In genomic region chr14:100081997-100082625, GRCh38 we compare ENCODE assay signal across 20 cellular contexts. TPM values are rescaled to one million over a fixed set of nuclear protein-coding genes. Genes with fewer than 3 reads are reported as not detected.
DNase-seq lines count a peak whose midpoint lies in the region; ATAC-seq, FAIRE-seq and TF ChIP-seq lines count a peak whose summit lies in the region.
"Had no signal": no experiment of that assay in that cellular context is flagged by ENCODE, and none has a peak within 500 bp of the region (broad histone marks: within the 10 kb centered on the region; RNA-seq: fewer than 3 reads in every experiment).

No MANE protein-coding gene starts in this region.

- POLR2A ChIA-PET in activated B cell treated with CpG ODN at 0.5 μM for 24 hours (lab: Charles Lee) (interaction anchor here (0.6 to 5.0 kb wide), 5 partner anchors 10 to 294 kb away, joined by 3 to 56 read pairs (median 4); partner anchors contain the start of gene EVL), GM12878 (lab: Charles Lee) (interaction anchor here (1.2 to 3.0 kb wide), 3 partner anchors 11 to 17 kb away, joined by 5 to 17 read pairs (median 7); partner anchors contain the start of gene EVL)

- RAD21 ChIA-PET in GM12878 (lab: Charles Lee; ENCODE audit: unreplicated experiment) = interaction anchor here (0.9 to 2.1 kb wide), 5 partner anchors 13 to 26 kb away, joined by 3 to 10 read pairs (median 3); partner anchors contain the start of gene EVL

- peaks cover 64% of the 10 kb centered on the region for H3K4me1 Mint-ChIP-seq in activated B cell treated with CpG ODN at 0.5 μM for 24 hours
- H3K4me1 Mint-ChIP-seq in stimulated activated memory B cell treated with anti-CD40 and anti-IgM and Interleukin-4, amounts not matched to agents 10 μg/mL and 1 μg/mL and 100 μg/mL, for 72 hours = peaks cover 58% of the 10 kb centered on the region

- no peak overlapping the region for H3K4me2 ChIP-seq in GM12878 (ENCODE audit: control insufficient read depth, insufficient read depth)
- H3K4me2 ChIP-seq: GM23338 had no signal

- no peak overlapping the region; the same call in 1 of the 2 replicates for H3K27ac ChIP-seq in GM12878 (ENCODE audit: control insufficient read depth, insufficient read depth)
- H3K27ac ChIP-seq: SK-N-MC, tibial nerve had no signal

- intact Hi-C loops in activated B cell treated with CpG ODN at 0.5 μM for 24 hours (cut with micrococcal nuclease) (loop anchor here (1.0 kb wide), 1 partner anchor 8 kb away; no protein-coding TSS in a partner anchor), GM12878 (cut with micrococcal nuclease; ENCODE audit: unreplicated experiment) (no loop called here)

- no peaks in the 10 kb centered on the region for H3K9me3 Mint-ChIP-seq in activated B cell treated with CpG ODN at 0.5 μM for 24 hours
- H3K9me3 Mint-ChIP-seq in stimulated activated memory B cell treated with anti-CD40 and anti-IgM and Interleukin-4, amounts not matched to agents 10 μg/mL and 1 μg/mL and 100 μg/mL, for 72 hours = no peaks in the 10 kb centered on the region
- H3K9me3 Mint-ChIP-seq: CD14-positive monocyte, GM23338 had no signal

- ATAC-seq in activated B cell treated with CpG ODN at 0.5 μM for 24 hours (ENCODE audit: low read depth) = no peak
- ATAC-seq in GM12878 = no peak
- ATAC-seq in stimulated activated memory B cell treated with anti-CD40 and anti-IgM and Interleukin-4, amounts not matched to agents 10 μg/mL and 1 μg/mL and 100 μg/mL, for 72 hours = no peak
- no peak for ATAC-seq in GM21723 (IDR thresholded peaks at IDR 0.05; ENCODE audit: unreplicated experiment)
- ATAC-seq: GM23338, right cardiac atrium had no signal

- peak; percentile 1; the same call in 1 of the 2 replicates for TF ChIP-seq POLR2A in GM12878 (IDR thresholded peaks at IDR 0.05; ENCODE audit: low read depth, low read length)

- CTCF ChIA-PET in activated B cell treated with CpG ODN at 0.5 μM for 24 hours (lab: Charles Lee) = interaction anchor here (0.7 to 1.8 kb wide), 7 partner anchors 9 to 26 kb away, joined by 3 to 5 read pairs (median 3); partner anchors contain the start of gene EVL
- CTCF ChIA-PET in GM12878 (lab: Yijun Ruan, JAX) = interaction anchor here (0.7 to 5.1 kb wide), 10 partner anchors 10 to 201 kb away, joined by 3 to 37 read pairs (median 4); partner anchors contain the start of gene EVL

- no TSS peak for BruUV-seq in GM12878 (replicated peaks; lab: Mats Ljungman, UMichigan)

- peak overlapping the region; percentile 87 for H3K27ac Mint-ChIP-seq in activated B cell treated with CpG ODN at 0.5 μM for 24 hours
- peak overlapping the region; percentile 88 for H3K27ac Mint-ChIP-seq in stimulated activated memory B cell treated with anti-CD40 and anti-IgM and Interleukin-4, amounts not matched to agents 10 μg/mL and 1 μg/mL and 100 μg/mL, for 72 hours
- H3K27ac Mint-ChIP-seq: GM23338 had no signal

- SMC1A ChIA-PET in GM12878 (lab: Charles Lee; ENCODE audit: uncharacterized antibody, unreplicated experiment) = interaction anchor here (0.6 to 4.3 kb wide), 8 partner anchors 10 to 160 kb away, joined by 3 to 27 read pairs (median 5); partner anchors contain the start of gene EVL

- no peak for TF ChIP-seq CTCF in activated B cell treated with CpG ODN at 0.5 μM for 24 hours (IDR thresholded peaks at IDR 0.05)
- TF ChIP-seq CTCF in GM12878 (IDR thresholded peaks at IDR 0.05 in 2 of 3, conservative IDR thresholded peaks at IDR 0.05 in 1 of 3; ENCODE audit: control insufficient read depth in 2 of 3, extremely low read depth in 1 of 3, insufficient read depth in 1 of 3, low read depth in 3 of 3, low read length in 3 of 3) = no peak

- H3K27me3 Mint-ChIP-seq in activated B cell treated with CpG ODN at 0.5 μM for 24 hours = no peaks in the 10 kb centered on the region
- no peaks in the 10 kb centered on the region for H3K27me3 Mint-ChIP-seq in stimulated activated memory B cell treated with anti-CD40 and anti-IgM and Interleukin-4, amounts not matched to agents 10 μg/mL and 1 μg/mL and 100 μg/mL, for 72 hours

- no peak for FAIRE-seq in GM12878 (lab: Jason Lieb, UNC)
- FAIRE-seq: astrocyte, kidney had no signal

- H2AFZ ChIP-seq in GM12878 (ENCODE audit: control insufficient read depth, low read depth, low read length) = no peak overlapping the region
- H2AFZ ChIP-seq: GM23338 had no signal

- H3K4me3 ChIP-seq in GM12878 = no peak overlapping the region
- H3K4me3 ChIP-seq: GM23338, SK-N-MC, tibial nerve had no signal

- H4K20me1 ChIP-seq in GM12878 (ENCODE audit: control insufficient read depth, insufficient read depth) = no peaks in the 10 kb centered on the region

- no peaks in the 10 kb centered on the region for H3K9me3 ChIP-seq in GM12878 (replicated peaks; ENCODE audit: control insufficient read depth, insufficient read depth, low read length)
- H3K9me3 ChIP-seq: tibial nerve had no signal

- peaks cover 13 to 22% of the 10 kb centered on the region in 2 experiments; a peak in 3 of 4 replicates for H3K36me3 ChIP-seq in GM12878 (ENCODE audit: control insufficient read depth in 2 of 2, insufficient read depth in 2 of 2, low read length in 1 of 2)

- in situ Hi-C loops in GM12878 (cut with MboI) = no loop called here

- TF ChIP-seq EP300 in GM12878 (IDR thresholded peaks at IDR 0.05; ENCODE audit: borderline replicate concordance in 1 of 2, control insufficient read depth in 1 of 2, low read depth in 2 of 2, low read length in 2 of 2) = no peak

- no peaks in the 10 kb centered on the region for H3K27me3 ChIP-seq in GM12878 (replicated peaks in 1 of 2; ENCODE audit: control insufficient read depth in 2 of 2, insufficient read depth in 2 of 2, low read length in 1 of 2)
- H3K27me3 ChIP-seq: tibial nerve had no signal

- H3K36me3 Mint-ChIP-seq in activated B cell treated with CpG ODN at 0.5 μM for 24 hours (ENCODE audit: low read depth) = peaks cover 72% of the 10 kb centered on the region
- H3K36me3 Mint-ChIP-seq in stimulated activated memory B cell treated with anti-CD40 and anti-IgM and Interleukin-4, amounts not matched to agents 10 μg/mL and 1 μg/mL and 100 μg/mL, for 72 hours = peaks cover 30% of the 10 kb centered on the region

- peaks cover 24% of the 10 kb centered on the region for H3K4me1 ChIP-seq in GM12878 (ENCODE audit: control insufficient read depth, insufficient read depth, low read length)

- no peak for TF ChIP-seq RAD21 in GM12878 (IDR thresholded peaks at IDR 0.05; ENCODE audit: insufficient read depth, low read depth, low read length)

- peaks cover 37% of the 10 kb centered on the region for H3K79me2 ChIP-seq in GM12878 (ENCODE audit: control insufficient read depth, insufficient read depth, low read length)

- H3K4me3 Mint-ChIP-seq in activated B cell treated with CpG ODN at 0.5 μM for 24 hours = no peak overlapping the region
- H3K4me3 Mint-ChIP-seq in stimulated activated memory B cell treated with anti-CD40 and anti-IgM and Interleukin-4, amounts not matched to agents 10 μg/mL and 1 μg/mL and 100 μg/mL, for 72 hours = no peak overlapping the region
- H3K4me3 Mint-ChIP-seq: GM23338 had no signal

- DNase-seq in activated CD4-positive, alpha-beta T cell treated with anti-CD3 and anti-CD28 coated beads for 4 hours = peak; percentile 44 to 45
- no peak for DNase-seq in activated CD4-positive, alpha-beta T cell treated with anti-CD3 and anti-CD28 coated beads, Interleukin-2, amount 50 U/mL, for 1 hour
- DNase-seq in activated B cell treated with CpG ODN at 0.5 μM for 24 hours (no peak), GM12878 (ENCODE audit: low read depth, low spot score) (no peak), RPMI8226 (no peak), NCI-H774 (lab: John Stamatoyannopoulos, UW) (no peak)
- DNase-seq: EL, kidney, mesendoderm, MM.1S, NCI-H1930, NCI-H510A, right cardiac atrium had no signal

- 95% methylated on average over 12 of the region's 12 CpGs for WGBS in GM12878 (ENCODE audit: insufficient coverage, insufficient replicate concordance, low lambda C conversion rate, missing lambda C conversion rate)

- H3K9ac ChIP-seq in GM12878 (ENCODE audit: control insufficient read depth, insufficient read depth, low read length) = no peak overlapping the region

TF ChIP-seq in GM12878, 131 proteins besides CTCF, POLR2A, EP300 and RAD21:
- TF ChIP-seq CHD4 (IDR thresholded peaks at IDR 0.05) = no peak
- TF ChIP-seq CEBPB (IDR thresholded peaks at IDR 0.05; ENCODE audit: borderline replicate concordance in 1 of 2, low read depth in 2 of 2, low read length in 2 of 2) = no peak
- TF ChIP-seq GABPA (IDR thresholded peaks at IDR 0.05; ENCODE audit: low read depth) = no peak
- no peak for TF ChIP-seq FOS (IDR thresholded peaks at IDR 0.05; ENCODE audit: borderline replicate concordance, extremely low read depth, insufficient read length)
TF ChIP-seq in GM12878: peak in this region for 0.

RNA-seq across cellular contexts. Expression of gene EVL, which starts 16.9 kb away (rescaled TPM):
- total RNA-seq in activated B cell treated with CpG ODN at 0.5 μM for 24 hours (229 and 272 TPM in 2 replicates), GM12878 (2014; rRNA removed) (92.2 and 98.6 TPM in 2 replicates), GM12878 (2014; rRNA removed; fragmentation: Illumina TruSeq; extraction: Trizol) (87.4 and 87.6 TPM in 2 replicates), GM12878 (2021) (104 and 112 TPM in 2 replicates)
- 1,242 and 1,365 TPM in 2 replicates for total RNA-seq in GM12878 (2013; cell fraction: nucleolus; rRNA removed)
- 102 TPM for polyA plus RNA-seq in GM12878 (2011; ENCODE audit: low read depth)
- polyA plus RNA-seq in GM12878 (2011; rRNA removed) (226 and 341 TPM in 2 replicates), GM12878 (2014; fragmentation: Illumina TruSeq; extraction: Trizol) (115 and 128 TPM in 2 replicates), GM12878 (2014; fragmentation: Nextera tagmentation; extraction: Ambion mirVana) (10 to 100 TPM; 11.9 to 13.6 TPM), GM12878 (2014; rRNA removed) (118 and 128 TPM in 2 replicates), GM12878 (2016; fragmentation: Nextera tagmentation; extraction: Ambion mirVana) (10 to 100 TPM; 33.5 to 35.4 TPM)
- 282 and 297 TPM in 2 replicates for polyA plus RNA-seq in GM12878 (2011; cell fraction: cytosol; rRNA removed)
- polyA plus RNA-seq in GM12878 (2011; cell fraction: nucleus; rRNA removed) = 1,111 and 1,225 TPM in 2 replicates
- polyA plus RNA-seq in GM12878 (2012) = 138 and 162 TPM in 2 replicates
- polyA minus RNA-seq in GM12878 (2011; rRNA and poly(A)+ RNA removed) = 273 and 309 TPM in 2 replicates
- 71.8 and 79.0 TPM in 2 replicates for polyA minus RNA-seq in GM12878 (2011; cell fraction: cytosol; rRNA and poly(A)+ RNA removed)
- 230 and 324 TPM in 2 replicates for polyA minus RNA-seq in GM12878 (2011; cell fraction: nucleus; rRNA and poly(A)+ RNA removed)

Comparison
In these comparisons a context has a peak if more than half of its experiments do, and no peak if none do; other contexts are left out.
1. DNase-seq: peak in activated CD4-positive, alpha-beta T cell treated with anti-CD3 and anti-CD28 coated beads for 4 hours (2 of 2); none in activated CD4-positive, alpha-beta T cell treated with anti-CD3 and anti-CD28 coated beads, Interleukin-2, amount 50 U/mL, for 1 hour (single experiment), activated B cell treated with CpG ODN at 0.5 μM for 24 hours (single experiment), GM12878 (single experiment), RPMI8226 (single experiment) and NCI-H774 (single experiment).